ENCODE assay signal across 12 cellular contexts in the genomic region with DNA sequence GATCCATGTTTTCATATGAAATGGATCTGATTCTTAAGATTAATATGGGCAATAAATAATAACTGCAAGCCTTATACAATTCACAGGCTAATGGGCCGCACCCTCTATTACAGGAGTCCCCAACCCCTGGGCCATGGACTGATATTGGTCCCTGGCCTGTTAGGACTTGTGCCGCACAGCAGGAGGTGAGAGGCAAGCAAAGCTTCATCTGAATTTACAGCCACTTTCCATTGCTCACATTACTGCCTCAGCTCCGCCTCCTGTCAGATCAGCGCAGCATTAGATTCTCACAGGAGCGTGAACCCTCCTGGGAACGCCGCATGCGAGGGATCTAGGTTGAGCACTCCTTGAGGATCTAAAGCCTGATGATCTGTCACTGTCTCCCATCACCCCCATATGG. TPM values are rescaled to one million over a fixed set of nuclear protein-coding genes. Genes with fewer than 3 reads are reported as not detected.
DNase-seq lines count a peak whose midpoint lies in the region; ATAC-seq and TF ChIP-seq lines count a peak whose summit lies in the region.
"Had no signal": no experiment of that assay in that cellular context is flagged by ENCODE, and none has a peak within 500 bp of the region (broad histone marks: within the 10 kb centered on the region; RNA-seq: fewer than 3 reads in every experiment).

No MANE protein-coding gene starts in this region.

- no peaks in the 10 kb centered on the region for H3K9me3 ChIP-seq in right lobe of liver

- DNase-seq in HPDE6-E6E7 (ENCODE audit: extremely low spot score) (peak; percentile 28), NCI-H345 (lab: John Stamatoyannopoulos, UW) (peak; percentile 92), ecto neural progenitor cell (ENCODE audit: low spot score) (peak; percentile 63), retina (peak; percentile 88), right lobe of liver (no peak)
- DNase-seq in activated CD4-positive, alpha-beta T cell treated with anti-CD3 and anti-CD28 coated beads for 4 hours = no peak
- DNase-seq: activated gamma-delta T cell; central memory CD4-positive, alpha-beta T cell; immature natural killer cell; Kasumi-1; naive B cell had no signal

- H3K36me3 ChIP-seq in right lobe of liver = no peaks in the 10 kb centered on the region

- no CpG with 5 or more reads among the region's 8 CpGs for WGBS in right lobe of liver (ENCODE audit: insufficient coverage, low coverage, low lambda C conversion rate, missing lambda C conversion rate)

- H3K27ac ChIP-seq in right lobe of liver = no peak overlapping the region

- no peak for TF ChIP-seq CTCF in right lobe of liver (IDR thresholded peaks at IDR 0.05)

- TF ChIP-seq POLR2A in right lobe of liver (IDR thresholded peaks at IDR 0.05) = no peak

- intact Hi-C loops in right lobe of liver (cut with DNase I) = no loop called here

- H3K4me3 ChIP-seq in right lobe of liver = no peak overlapping the region

- ATAC-seq in right lobe of liver (no peak), HG03520 (IDR thresholded peaks at IDR 0.05; ENCODE audit: unreplicated experiment) (no peak)

- H3K4me1 ChIP-seq in right lobe of liver = peaks cover 0 to 30% (median 8%) of the 10 kb centered on the region in 4 donors

- no peaks in the 10 kb centered on the region for H3K27me3 ChIP-seq in right lobe of liver

RNA-seq across cellular contexts. Expression of gene METTL16, which starts 26.8 kb away (rescaled TPM):
- total RNA-seq in right lobe of liver = 10 to 100 TPM in 1 of 6 experiments, 1 to 10 TPM in 5; 8.4 to 12.1 (median 9.3) TPM

Comparison
In these comparisons a context has a peak if more than half of its experiments do, and no peak if none do; other contexts are left out.
1. DNase-seq: peak in HPDE6-E6E7 (single experiment), NCI-H345 (single experiment), ecto neural progenitor cell (single experiment) and retina (single experiment); none in activated CD4-positive, alpha-beta T cell treated with anti-CD3 and anti-CD28 coated beads for 4 hours (0 of 2) and right lobe of liver (0 of 3).